In genomic region chr18:61992285-61992684, GRCh38 we compare ENCODE assay signal across 11 cellular contexts.
A peak's percentile ranks its signal among the peaks of the same experiment; 100 is the strongest.
DNase-seq lines count a peak whose midpoint lies in the region; ATAC-seq and TF ChIP-seq lines count a peak whose summit lies in the region.
"Had no signal": no experiment of that assay in that cellular context is flagged by ENCODE, and none has a peak within 500 bp of the region (broad histone marks: within the 10 kb centered on the region; RNA-seq: fewer than 3 reads in every experiment).

No MANE protein-coding gene starts in this region.

- peaks cover 11% of the 10 kb centered on the region for H3K9me2 ChIP-seq in GM23338 (ENCODE audit: insufficient read depth)

- no peaks in the 10 kb centered on the region for H3K27me3 Mint-ChIP-seq in GM23338 (ENCODE audit: insufficient read depth, low read depth, poor library complexity)

- H3K27ac Mint-ChIP-seq in GM23338: peak overlapping the region; percentile 42
- H3K27ac Mint-ChIP-seq: activated CD8-positive, alpha-beta T cell treated with anti-CD3 and anti-CD28 coated beads, Interleukin-2, amount 10 ng/mL, durations not matched to agents 7 days and 5 days had no signal

- H3K4me3 Mint-ChIP-seq in GM23338: no peak overlapping the region
- H3K4me3 Mint-ChIP-seq: activated CD8-positive, alpha-beta T cell treated with anti-CD3 and anti-CD28 coated beads, Interleukin-2, amount 10 ng/mL, durations not matched to agents 7 days and 5 days had no signal

- H3F3A ChIP-seq in GM23338 (replicated peaks; ENCODE audit: low read depth): no peaks in the 10 kb centered on the region

- no peaks in the 10 kb centered on the region for H3K79me2 ChIP-seq in GM23338 (replicated peaks; ENCODE audit: insufficient read depth)

- DNase-seq in GM23338 (ENCODE audit: low spot score) (no peak), SW 1271 (lab: John Stamatoyannopoulos, UW) (peak; percentile 65 to 83), fibroblast of the conjunctiva (ENCODE audit: low read depth) (peak; percentile 57), SIG-M5 (lab: John Stamatoyannopoulos, UW) (no peak), NCI-H187 treated with DMSO at 0.1 percent for 48 hours (lab: John Stamatoyannopoulos, UW) (no peak)
- DNase-seq: activated CD8-positive, alpha-beta T cell treated with anti-CD3 and anti-CD28 coated beads, Interleukin-2, amount 10 ng/mL, durations not matched to agents 7 days and 5 days; NCI-H1105; retina had no signal

- H3K4me1 Mint-ChIP-seq in GM23338: peaks cover 11% of the 10 kb centered on the region; the same call in 2 of the 3 replicates

- H3K4me3 ChIP-seq in GM23338 (no peak overlapping the region), skeletal muscle satellite cell (ENCODE audit: low read length) (peak overlapping the region; percentile 52)

- H2AFZ ChIP-seq in GM23338: 0 out of 2 replicates have a peak overlapping the region, but pooled peaks have one; percentile 29

- H3K4me2 ChIP-seq in GM23338 (no peak overlapping the region), skeletal muscle satellite cell (ENCODE audit: low read length) (peak overlapping the region; percentile 75)

- H3K36me3 ChIP-seq in GM23338 (ENCODE audit: insufficient read depth): no peaks in the 10 kb centered on the region
- H3K36me3 ChIP-seq in skeletal muscle satellite cell (ENCODE audit: insufficient read depth, low read length): no peaks in the 10 kb centered on the region

- H4K20me1 ChIP-seq in GM23338 (replicated peaks; ENCODE audit: insufficient read depth): no peaks in the 10 kb centered on the region

- H3K27ac ChIP-seq in GM23338 (ENCODE audit: low read depth): no peak overlapping the region

- no peaks in the 10 kb centered on the region for H3K36me3 Mint-ChIP-seq in GM23338 (ENCODE audit: low read depth)

- H3K9me3 Mint-ChIP-seq in GM23338: no peaks in the 10 kb centered on the region

- H3K4me1 ChIP-seq in GM23338 (ENCODE audit: insufficient read depth): no peaks in the 10 kb centered on the region
- peaks cover 37% of the 10 kb centered on the region for H3K4me1 ChIP-seq in skeletal muscle satellite cell (ENCODE audit: control insufficient read depth, insufficient read depth, low read length)

- H3K27me3 ChIP-seq in GM23338 (ENCODE audit: insufficient read depth): no peaks in the 10 kb centered on the region
- H3K27me3 ChIP-seq in skeletal muscle satellite cell (ENCODE audit: control insufficient read depth, insufficient read depth, low read length): no peaks in the 10 kb centered on the region

- no peak for TF ChIP-seq CTCF in GM23338 (conservative IDR thresholded peaks at IDR 0.05; ENCODE audit: low read depth in 2 of 2)

- ATAC-seq in GM23338 (no peak), GM21447 (IDR thresholded peaks at IDR 0.05; ENCODE audit: unreplicated experiment) (no peak), GM21576 (IDR thresholded peaks at IDR 0.05; ENCODE audit: unreplicated experiment) (no peak)
- ATAC-seq: activated CD8-positive, alpha-beta T cell treated with anti-CD3 and anti-CD28 coated beads, Interleukin-2, amount 10 ng/mL, durations not matched to agents 7 days and 5 days had no signal

- H3K9me3 ChIP-seq in skeletal muscle satellite cell (replicated peaks; ENCODE audit: low read length): no peaks in the 10 kb centered on the region

- H3K9ac ChIP-seq in skeletal muscle satellite cell (ENCODE audit: low read depth, low read length): peak overlapping the region; percentile 77

TF ChIP-seq in GM23338, 12 proteins besides CTCF, POLR2A, EP300 and RAD21:
- TF ChIP-seq, protein P1, sequence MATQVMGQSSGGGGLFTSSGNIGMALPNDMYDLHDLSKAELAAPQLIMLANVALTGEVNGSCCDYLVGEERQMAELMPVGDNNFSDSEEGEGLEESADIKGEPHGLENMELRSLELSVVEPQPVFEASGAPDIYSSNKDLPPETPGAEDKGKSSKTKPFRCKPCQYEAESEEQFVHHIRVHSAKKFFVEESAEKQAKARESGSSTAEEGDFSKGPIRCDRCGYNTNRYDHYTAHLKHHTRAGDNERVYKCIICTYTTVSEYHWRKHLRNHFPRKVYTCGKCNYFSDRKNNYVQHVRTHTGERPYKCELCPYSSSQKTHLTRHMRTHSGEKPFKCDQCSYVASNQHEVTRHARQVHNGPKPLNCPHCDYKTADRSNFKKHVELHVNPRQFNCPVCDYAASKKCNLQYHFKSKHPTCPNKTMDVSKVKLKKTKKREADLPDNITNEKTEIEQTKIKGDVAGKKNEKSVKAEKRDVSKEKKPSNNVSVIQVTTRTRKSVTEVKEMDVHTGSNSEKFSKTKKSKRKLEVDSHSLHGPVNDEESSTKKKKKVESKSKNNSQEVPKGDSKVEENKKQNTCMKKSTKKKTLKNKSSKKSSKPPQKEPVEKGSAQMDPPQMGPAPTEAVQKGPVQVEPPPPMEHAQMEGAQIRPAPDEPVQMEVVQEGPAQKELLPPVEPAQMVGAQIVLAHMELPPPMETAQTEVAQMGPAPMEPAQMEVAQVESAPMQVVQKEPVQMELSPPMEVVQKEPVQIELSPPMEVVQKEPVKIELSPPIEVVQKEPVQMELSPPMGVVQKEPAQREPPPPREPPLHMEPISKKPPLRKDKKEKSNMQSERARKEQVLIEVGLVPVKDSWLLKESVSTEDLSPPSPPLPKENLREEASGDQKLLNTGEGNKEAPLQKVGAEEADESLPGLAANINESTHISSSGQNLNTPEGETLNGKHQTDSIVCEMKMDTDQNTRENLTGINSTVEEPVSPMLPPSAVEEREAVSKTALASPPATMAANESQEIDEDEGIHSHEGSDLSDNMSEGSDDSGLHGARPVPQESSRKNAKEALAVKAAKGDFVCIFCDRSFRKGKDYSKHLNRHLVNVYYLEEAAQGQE (IDR thresholded peaks at IDR 0.05; ENCODE audit: unreplicated experiment): no peak
- TF ChIP-seq EZH2 (IDR thresholded peaks at IDR 0.05; ENCODE audit: low read depth, unreplicated experiment): no peak

Comparison
In these comparisons a context has a peak if more than half of its experiments do, and no peak if none do; other contexts are left out.
1. DNase-seq: peak in SW 1271 (2 of 2) and fibroblast of the conjunctiva (single experiment); none in GM23338 (single experiment), SIG-M5 (single experiment) and NCI-H187 treated with DMSO at 0.1 percent for 48 hours (single experiment).